Comparison of ENCODE assay signal across 9 cellular contexts in genomic region chr1:174333437-174333836, GRCh38.
"Had no signal": no experiment of that assay in that cellular context is flagged by ENCODE, and none has a peak within 500 bp of the region (broad histone marks: within the 10 kb centered on the region; RNA-seq: fewer than 3 reads in every experiment).

No MANE protein-coding gene starts in this region.

- H3K4me3 Mint-ChIP-seq: HFFc6 had no signal

- FAIRE-seq: HTR-8/SVneo had no signal

- H3K27ac Mint-ChIP-seq: HFFc6 had no signal

- H3K9me3 ChIP-seq: HAP-1 had no signal

- H3K9ac ChIP-seq: GM23248, KMS-11 had no signal

- H2AFZ ChIP-seq: GM23248 had no signal

- H3K4me3 ChIP-seq: GM23248, HAP-1 had no signal

- H3K4me1 ChIP-seq: HAP-1 had no signal

- H3K4me2 ChIP-seq: KMS-11 had no signal

- H3K9me3 Mint-ChIP-seq: HFFc6 had no signal

- H3K36me3 ChIP-seq: HAP-1 had no signal

- DNase-seq: GM23248, GOT3, H7, HFFc6, IMR-90, KBM-7 had no signal

- H3K27ac ChIP-seq: GM23248, KMS-11 had no signal
